In genomic region chr1:43970911-43971310, GRCh38 we compare ENCODE assay signal across 9 cellular contexts. TPM values are rescaled to one million over a fixed set of nuclear protein-coding genes. Genes with fewer than 3 reads are reported as not detected.
A peak's percentile ranks its signal among the peaks of the same experiment; 100 is the strongest.
DNase-seq lines count a peak whose midpoint lies in the region; ATAC-seq, FAIRE-seq and TF ChIP-seq lines count a peak whose summit lies in the region.
"Had no signal": no experiment of that assay in that cellular context is flagged by ENCODE, and none has a peak within 500 bp of the region (broad histone marks: within the 10 kb centered on the region; RNA-seq: fewer than 3 reads in every experiment).

No MANE protein-coding gene starts in this region.

- H3K4me1 ChIP-seq in A549 (peaks cover 15% of the 10 kb centered on the region; the same call in 2 of the 3 replicates), HepG2 (ENCODE audit: insufficient read depth, low read length) (peaks cover 26% of the 10 kb centered on the region), tibial nerve (peaks cover 3 to 36% (median 15%) of the 10 kb centered on the region in 4 donors)

- POLR2A ChIA-PET in A549 (lab: Yijun Ruan, JAX) (no interaction called here), HepG2 (lab: Yijun Ruan, JAX) (interaction anchor here (1.4 to 1.9 kb wide), 5 partner anchors 7 to 34 kb away, joined by 3 to 10 read pairs (median 7); partner anchors contain the start of genes B4GALT2 and IPO13)

- no peaks in the 10 kb centered on the region for H3K27me3 Mint-ChIP-seq in activated naive CD8-positive, alpha-beta T cell treated with anti-CD3 and anti-CD28 coated beads for 36 hours

- H3K79me2 ChIP-seq in HepG2 (ENCODE audit: insufficient read depth, low read length): peaks cover 19% of the 10 kb centered on the region
- H3K79me2 ChIP-seq: parathyroid adenoma had no signal

- intact Hi-C loops in HepG2 (cut with micrococcal nuclease; ENCODE audit: unreplicated experiment): no loop called here

- DNase-seq in A549 (ENCODE audit: low read depth in 1 of 2, low spot score in 1 of 2): no peak
- no peak for DNase-seq in H7
- DNase-seq in activated naive CD8-positive, alpha-beta T cell treated with anti-CD3 and anti-CD28 coated beads for 36 hours: no peak
- DNase-seq in HepG2 (ENCODE audit: low spot score): no peak
- no peak for DNase-seq in NCI-H345 (lab: John Stamatoyannopoulos, UW)
- DNase-seq in tibial nerve (ENCODE audit: low spot score in 2 of 2): no peak

- TF ChIP-seq CTCF in A549 (IDR thresholded peaks at IDR 0.05): no peak
- no peak for TF ChIP-seq CTCF in HepG2 (CRISPR knock-in tag; IDR thresholded peaks at IDR 0.05)
- TF ChIP-seq CTCF in tibial nerve (IDR thresholded peaks at IDR 0.05): no peak

- peaks cover 24% of the 10 kb centered on the region for H3K36me3 Mint-ChIP-seq in activated naive CD8-positive, alpha-beta T cell treated with anti-CD3 and anti-CD28 coated beads for 36 hours

- no peak for TF ChIP-seq EP300 in A549 (IDR thresholded peaks at IDR 0.05)
- TF ChIP-seq EP300 in HepG2 (IDR thresholded peaks at IDR 0.05; ENCODE audit: low read depth in 2 of 2, low read length in 2 of 2): no peak
- no peak for TF ChIP-seq EP300 in HepG2 (CRISPR knock-in tag; IDR thresholded peaks at IDR 0.05; ENCODE audit: borderline replicate concordance)
- TF ChIP-seq EP300 in tibial nerve (IDR thresholded peaks at IDR 0.05): no peak

- H3K4me3 ChIP-seq in A549: peak overlapping the region; percentile 85
- H3K4me3 ChIP-seq in H7 (ENCODE audit: insufficient read depth, low read depth, low read length): peak overlapping the region; percentile 96; the same call in 1 of the 2 replicates
- peak overlapping the region; percentile 80 to 94 (median 91) for H3K4me3 ChIP-seq in HepG2 (replicated peaks in 1 of 3; ENCODE audit: insufficient read depth in 1 of 3, low read depth in 2 of 3, low read length in 3 of 3)
- peak overlapping the region in 2 of 4 donors; percentile 72 to 88 for H3K4me3 ChIP-seq in tibial nerve

- H3K36me3 ChIP-seq in H7 (replicated peaks; ENCODE audit: control insufficient read depth, insufficient read depth, low read length): peaks cover 11% of the 10 kb centered on the region
- H3K36me3 ChIP-seq in HepG2 (replicated peaks in 1 of 2; ENCODE audit: control insufficient read depth in 1 of 2, insufficient read depth in 2 of 2, low read length in 2 of 2): peaks cover 0 to 1% of the 10 kb centered on the region in 2 experiments; a peak in 1 of 5 replicates
- H3K36me3 ChIP-seq in tibial nerve: peaks cover 0 to 41% (median 0%) of the 10 kb centered on the region in 3 donors

- WGBS in A549 (ENCODE audit: missing lambda C conversion rate): 91% methylated on average over 9 of the region's 9 CpGs
- 57% methylated on average over 9 of the region's 9 CpGs for WGBS in HepG2 (ENCODE audit: low lambda C conversion rate)
- 90 to 91% methylated on average over 9 of the region's 9 CpGs for WGBS in tibial nerve, 2 donors

- H3K4me1 Mint-ChIP-seq in activated naive CD8-positive, alpha-beta T cell treated with anti-CD3 and anti-CD28 coated beads for 36 hours: peaks cover 29% of the 10 kb centered on the region

- H3K9me3 ChIP-seq in A549 (no peaks in the 10 kb centered on the region), HepG2 (ENCODE audit: low read length) (no peaks in the 10 kb centered on the region), tibial nerve (no peaks in the 10 kb centered on the region)

- no peaks in the 10 kb centered on the region for H3K9me3 Mint-ChIP-seq in activated naive CD8-positive, alpha-beta T cell treated with anti-CD3 and anti-CD28 coated beads for 36 hours

- H3K27ac ChIP-seq in A549 (peak overlapping the region in 1 of 2 experiments; percentile 80; a peak in 2 of 6 replicates), HepG2 (ENCODE audit: extremely low read length, insufficient read depth, low read length) (no peak overlapping the region), tibial nerve (no peak overlapping the region)
- H3K27ac ChIP-seq: parathyroid adenoma had no signal

- H3K27ac Mint-ChIP-seq in activated naive CD8-positive, alpha-beta T cell treated with anti-CD3 and anti-CD28 coated beads for 36 hours: no peak overlapping the region

- FAIRE-seq in A549 (lab: Jason Lieb, UNC) (no peak), HepG2 (lab: Jason Lieb, UNC) (no peak)

- H3K27me3 ChIP-seq in H7 (ENCODE audit: control insufficient read depth, insufficient read depth, low read length) (no peaks in the 10 kb centered on the region), HepG2 (ENCODE audit: control insufficient read depth in 1 of 2, insufficient read depth in 2 of 2, low read length in 2 of 2) (no peaks in the 10 kb centered on the region), tibial nerve (no peaks in the 10 kb centered on the region)

- CTCF ChIA-PET in A549 (lab: Yijun Ruan, JAX): interaction anchor here (0.9 to 1.6 kb wide), 4 partner anchors 34 to 208 kb away, joined by 4 to 5 read pairs (median 4); no protein-coding TSS in a partner anchor
- CTCF ChIA-PET in HepG2 (lab: Yijun Ruan, JAX; ENCODE audit: low intra/inter-chr PET ratio, low total read pairs): no interaction called here

- in situ Hi-C loops in HepG2 (cut with HindIII; ENCODE audit: extremely low pct_ligation_motif_present, low pct_unique_long_range_greater_than_20kb): no loop called here

- H3K9ac ChIP-seq in HepG2 (ENCODE audit: insufficient read depth, low read depth, low read length): peak overlapping the region; percentile 76
- H3K9ac ChIP-seq: parathyroid adenoma had no signal

- ATAC-seq in A549: no peak
- ATAC-seq in HepG2: no peak
- no peak for ATAC-seq in GM19324 (IDR thresholded peaks at IDR 0.05; ENCODE audit: low FRiP score, unreplicated experiment)
- no peak for ATAC-seq in GM21367 (IDR thresholded peaks at IDR 0.05; ENCODE audit: unreplicated experiment)

- H3K4me3 Mint-ChIP-seq in activated naive CD8-positive, alpha-beta T cell treated with anti-CD3 and anti-CD28 coated beads for 36 hours: peak overlapping the region; percentile 93

- TF ChIP-seq POLR2A in A549 (IDR thresholded peaks at IDR 0.05; ENCODE audit: low read length) (no peak), HepG2 (IDR thresholded peaks at IDR 0.05; ENCODE audit: insufficient read depth in 1 of 2, low read depth in 2 of 2, low read length in 2 of 2) (no peak), tibial nerve (IDR thresholded peaks at IDR 0.05) (no peak)

- peak overlapping the region; percentile 97 for H3K4me2 ChIP-seq in A549
- H3K4me2 ChIP-seq in HepG2 (ENCODE audit: low read depth, low read length): peak overlapping the region; percentile 75

- BruUV-seq in HepG2 (replicated peaks; lab: Mats Ljungman, UMichigan): no TSS peak

- H2AFZ ChIP-seq in HepG2 (ENCODE audit: low read length): no peak overlapping the region

- no peaks in the 10 kb centered on the region for H4K20me1 ChIP-seq in HepG2 (ENCODE audit: insufficient read depth, low read length)

- TF ChIP-seq RAD21 in A549 (conservative IDR thresholded peaks at IDR 0.05 in 1 of 2, IDR thresholded peaks at IDR 0.05 in 1 of 2): no peak
- no peak for TF ChIP-seq RAD21 in HepG2 (CRISPR knock-in tag; IDR thresholded peaks at IDR 0.05)

RNA-seq across cellular contexts. Expression of gene DPH2, which starts 1.1 kb away (rescaled TPM):
- polyA plus RNA-seq in A549 (2011; rRNA removed) (41.7 and 43.5 TPM in 2 replicates), A549 (2017; fragmentation: RNase III; extraction: RNeasy Plus Mini Kit Qiagen cat#74134 plus additional on column Dnase treatment) (35.0 to 42.4 TPM (median 38.8 TPM) in 3 replicates), HepG2 (2011; rRNA removed) (32.2 and 39.3 TPM in 2 replicates)
- polyA plus RNA-seq in A549 (2012; cell fraction: cytosol; rRNA removed): 57.1 and 68.4 TPM in 2 replicates
- 170 and 171 TPM in 2 replicates for polyA plus RNA-seq in A549 (2012; cell fraction: nucleus; rRNA removed)
- 69.6 and 71.1 TPM in 2 replicates for polyA minus RNA-seq in A549 (2011; rRNA and poly(A)+ RNA removed)
- total RNA-seq in H7 (2014; rRNA removed; shearing (Covaris generic)): 75.4 and 83.4 TPM in 2 replicates
- 10 to 100 TPM; 65.2 to 66.7 TPM for total RNA-seq in activated naive CD8-positive, alpha-beta T cell treated with anti-CD3 and anti-CD28 coated beads for 36 hours
- total RNA-seq in HepG2 (2016; rRNA removed; fragmentation: Illumina TruSeq; extraction: Trizol) (38.3 and 40.5 TPM in 2 replicates), tibial nerve (10 to 100 TPM; 25.7 to 41.7 (median 31.9) TPM)
- total RNA-seq in HepG2 (2016; cell fraction: cytosol; rRNA removed; fragmentation: Illumina TruSeq; extraction: Trizol; ENCODE audit: low read depth): 15.2 TPM in 2 replicates
- 33.0 and 37.1 TPM in 2 replicates for total RNA-seq in HepG2 (2016; cell fraction: insoluble cytoplasmic fraction; rRNA removed; fragmentation: Illumina TruSeq; extraction: Trizol)
- 43.0 and 46.2 TPM in 2 replicates for total RNA-seq in HepG2 (2016; cell fraction: membrane; rRNA removed; fragmentation: Illumina TruSeq; extraction: Trizol)
- total RNA-seq in HepG2 (2016; cell fraction: nucleus; rRNA removed; fragmentation: Illumina TruSeq; extraction: Trizol): 21.9 and 28.3 TPM in 2 replicates
- polyA plus RNA-seq in HepG2 (2011; cell fraction: cytosol; rRNA removed): 29.8 and 30.1 TPM in 2 replicates
- polyA plus RNA-seq in HepG2 (2011; cell fraction: nucleus; rRNA removed): 143 and 148 TPM in 2 replicates
- 16.3 and 20.7 TPM in 2 replicates for polyA plus RNA-seq in HepG2 (2012)
- 16.6 and 18.7 TPM in 2 replicates for polyA plus RNA-seq in HepG2 (2016; cell fraction: cytosol; fragmentation: Illumina TruSeq; extraction: Trizol; ENCODE audit: low read depth)
- polyA plus RNA-seq in HepG2 (2016; cell fraction: insoluble cytoplasmic fraction; fragmentation: Illumina TruSeq; extraction: Trizol; ENCODE audit: low read depth): 33.1 and 38.5 TPM in 2 replicates
- polyA plus RNA-seq in HepG2 (2016; cell fraction: membrane; fragmentation: Illumina TruSeq; extraction: Trizol; ENCODE audit: low read depth): 41.7 and 43.1 TPM in 2 replicates
- polyA plus RNA-seq in HepG2 (2016; cell fraction: nucleus; fragmentation: Illumina TruSeq; extraction: Trizol; ENCODE audit: insufficient read depth, low read depth): 50.3 and 52.5 TPM in 2 replicates
- 71.2 and 144 TPM in 2 replicates for polyA minus RNA-seq in HepG2 (2011; rRNA and poly(A)+ RNA removed; ENCODE audit: low replicate concordance)
- 10.3 and 13.5 TPM in 2 replicates for polyA minus RNA-seq in HepG2 (2011; cell fraction: cytosol; rRNA and poly(A)+ RNA removed)
- polyA minus RNA-seq in HepG2 (2011; cell fraction: nucleus; rRNA and poly(A)+ RNA removed): 36.7 and 43.0 TPM in 2 replicates

RNA-seq across cellular contexts. Expression of gene ATP6V0B, which starts 3.8 kb away (rescaled TPM):
- polyA plus RNA-seq in A549 (2011; rRNA removed) (97.0 and 104 TPM in 2 replicates), A549 (2017; fragmentation: RNase III; extraction: RNeasy Plus Mini Kit Qiagen cat#74134 plus additional on column Dnase treatment) (91.0 to 101 TPM (median 91.2 TPM) in 3 replicates), HepG2 (2011; rRNA removed) (157 and 169 TPM in 2 replicates)
- polyA plus RNA-seq in A549 (2012; cell fraction: cytosol; rRNA removed): 172 and 181 TPM in 2 replicates
- 119 and 130 TPM in 2 replicates for polyA plus RNA-seq in A549 (2012; cell fraction: nucleus; rRNA removed)
- 70.2 and 72.6 TPM in 2 replicates for polyA minus RNA-seq in A549 (2011; rRNA and poly(A)+ RNA removed)
- total RNA-seq in H7 (2014; rRNA removed; shearing (Covaris generic)): 196 and 237 TPM in 2 replicates
- 100 to 1,000 TPM; 116 to 122 TPM for total RNA-seq in activated naive CD8-positive, alpha-beta T cell treated with anti-CD3 and anti-CD28 coated beads for 36 hours
- total RNA-seq in HepG2 (2016; rRNA removed; fragmentation: Illumina TruSeq; extraction: Trizol) (76.4 and 161 TPM in 2 replicates), tibial nerve (100 to 1,000 TPM; 101 to 132 (median 113) TPM)
- total RNA-seq in HepG2 (2016; cell fraction: cytosol; rRNA removed; fragmentation: Illumina TruSeq; extraction: Trizol; ENCODE audit: low read depth): 117 and 155 TPM in 2 replicates
- 83.5 and 169 TPM in 2 replicates for total RNA-seq in HepG2 (2016; cell fraction: insoluble cytoplasmic fraction; rRNA removed; fragmentation: Illumina TruSeq; extraction: Trizol)
- 125 and 145 TPM in 2 replicates for total RNA-seq in HepG2 (2016; cell fraction: membrane; rRNA removed; fragmentation: Illumina TruSeq; extraction: Trizol)
- 134 and 145 TPM in 2 replicates for total RNA-seq in HepG2 (2016; cell fraction: nucleus; rRNA removed; fragmentation: Illumina TruSeq; extraction: Trizol)
- 171 and 212 TPM in 2 replicates for polyA plus RNA-seq in HepG2 (2011; cell fraction: cytosol; rRNA removed)
- polyA plus RNA-seq in HepG2 (2011; cell fraction: nucleus; rRNA removed): 191 and 208 TPM in 2 replicates
- polyA plus RNA-seq in HepG2 (2012): 45.1 and 96.9 TPM in 2 replicates
- 104 and 146 TPM in 2 replicates for polyA plus RNA-seq in HepG2 (2016; cell fraction: cytosol; fragmentation: Illumina TruSeq; extraction: Trizol; ENCODE audit: low read depth)
- 64.0 and 66.5 TPM in 2 replicates for polyA plus RNA-seq in HepG2 (2016; cell fraction: insoluble cytoplasmic fraction; fragmentation: Illumina TruSeq; extraction: Trizol; ENCODE audit: low read depth)
- polyA plus RNA-seq in HepG2 (2016; cell fraction: membrane; fragmentation: Illumina TruSeq; extraction: Trizol; ENCODE audit: low read depth): 95.1 and 113 TPM in 2 replicates
- 218 and 233 TPM in 2 replicates for polyA plus RNA-seq in HepG2 (2016; cell fraction: nucleus; fragmentation: Illumina TruSeq; extraction: Trizol; ENCODE audit: insufficient read depth, low read depth)
- polyA minus RNA-seq in HepG2 (2011; rRNA and poly(A)+ RNA removed; ENCODE audit: low replicate concordance): 161 and 288 TPM in 2 replicates
- 33.1 and 37.3 TPM in 2 replicates for polyA minus RNA-seq in HepG2 (2011; cell fraction: cytosol; rRNA and poly(A)+ RNA removed)
- 51.0 and 60.8 TPM in 2 replicates for polyA minus RNA-seq in HepG2 (2011; cell fraction: nucleus; rRNA and poly(A)+ RNA removed)

RNA-seq across cellular contexts. Expression of gene B4GALT2, which starts 8.1 kb away (rescaled TPM):
- polyA plus RNA-seq in A549 (2011; rRNA removed) (19.0 and 21.2 TPM in 2 replicates), A549 (2017; fragmentation: RNase III; extraction: RNeasy Plus Mini Kit Qiagen cat#74134 plus additional on column Dnase treatment) (35.8 to 36.4 TPM (median 36.0 TPM) in 3 replicates), HepG2 (2011; rRNA removed) (41.9 and 57.0 TPM in 2 replicates)
- 35.2 and 58.6 TPM in 2 replicates for polyA plus RNA-seq in A549 (2012; cell fraction: cytosol; rRNA removed)
- polyA plus RNA-seq in A549 (2012; cell fraction: nucleus; rRNA removed): 49.6 and 74.1 TPM in 2 replicates
- 30.4 and 32.3 TPM in 2 replicates for polyA minus RNA-seq in A549 (2011; rRNA and poly(A)+ RNA removed)
- total RNA-seq in H7 (2014; rRNA removed; shearing (Covaris generic)): 207 and 217 TPM in 2 replicates
- 10 to 100 TPM; 38.5 to 41.6 TPM for total RNA-seq in activated naive CD8-positive, alpha-beta T cell treated with anti-CD3 and anti-CD28 coated beads for 36 hours
- total RNA-seq in HepG2 (2016; rRNA removed; fragmentation: Illumina TruSeq; extraction: Trizol) (56.5 and 78.0 TPM in 2 replicates), tibial nerve (10 to 100 TPM; 15.5 to 49.8 (median 21.1) TPM)
- total RNA-seq in HepG2 (2016; cell fraction: cytosol; rRNA removed; fragmentation: Illumina TruSeq; extraction: Trizol; ENCODE audit: low read depth): 81.0 and 86.5 TPM in 2 replicates
- 57.1 and 86.7 TPM in 2 replicates for total RNA-seq in HepG2 (2016; cell fraction: insoluble cytoplasmic fraction; rRNA removed; fragmentation: Illumina TruSeq; extraction: Trizol)
- total RNA-seq in HepG2 (2016; cell fraction: membrane; rRNA removed; fragmentation: Illumina TruSeq; extraction: Trizol): 144 and 151 TPM in 2 replicates
- total RNA-seq in HepG2 (2016; cell fraction: nucleus; rRNA removed; fragmentation: Illumina TruSeq; extraction: Trizol): 42.0 and 49.7 TPM in 2 replicates
- 39.2 and 66.4 TPM in 2 replicates for polyA plus RNA-seq in HepG2 (2011; cell fraction: cytosol; rRNA removed)
- 53.0 and 54.3 TPM in 2 replicates for polyA plus RNA-seq in HepG2 (2011; cell fraction: nucleus; rRNA removed)
- polyA plus RNA-seq in HepG2 (2012): 40.1 and 41.5 TPM in 2 replicates
- polyA plus RNA-seq in HepG2 (2016; cell fraction: cytosol; fragmentation: Illumina TruSeq; extraction: Trizol; ENCODE audit: low read depth): 96.5 and 101 TPM in 2 replicates
- polyA plus RNA-seq in HepG2 (2016; cell fraction: insoluble cytoplasmic fraction; fragmentation: Illumina TruSeq; extraction: Trizol; ENCODE audit: low read depth): 67.6 and 73.0 TPM in 2 replicates
- 132 and 145 TPM in 2 replicates for polyA plus RNA-seq in HepG2 (2016; cell fraction: membrane; fragmentation: Illumina TruSeq; extraction: Trizol; ENCODE audit: low read depth)
- polyA plus RNA-seq in HepG2 (2016; cell fraction: nucleus; fragmentation: Illumina TruSeq; extraction: Trizol; ENCODE audit: insufficient read depth, low read depth): 86.0 and 90.4 TPM in 2 replicates
- 52.0 and 94.8 TPM in 2 replicates for polyA minus RNA-seq in HepG2 (2011; rRNA and poly(A)+ RNA removed; ENCODE audit: low replicate concordance)
- polyA minus RNA-seq in HepG2 (2011; cell fraction: cytosol; rRNA and poly(A)+ RNA removed): 24.3 and 27.3 TPM in 2 replicates
- 13.7 and 15.8 TPM in 2 replicates for polyA minus RNA-seq in HepG2 (2011; cell fraction: nucleus; rRNA and poly(A)+ RNA removed)

RNA-seq across cellular contexts. Expression of gene CCDC24, which starts 20.5 kb away (rescaled TPM):
- polyA plus RNA-seq in A549 (2011; rRNA removed): 2.0 and 2.9 TPM in 2 replicates
- 3.5 and 5.4 TPM in 2 replicates for polyA plus RNA-seq in A549 (2012; cell fraction: cytosol; rRNA removed)
- 12.0 and 17.8 TPM in 2 replicates for polyA plus RNA-seq in A549 (2012; cell fraction: nucleus; rRNA removed)
- 9.3 to 12.5 TPM (median 10.2 TPM) in 3 replicates for polyA plus RNA-seq in A549 (2017; fragmentation: RNase III; extraction: RNeasy Plus Mini Kit Qiagen cat#74134 plus additional on column Dnase treatment)
- polyA minus RNA-seq in A549 (2011; rRNA and poly(A)+ RNA removed): 2.0 and 2.4 TPM in 2 replicates
- total RNA-seq in H7 (2014; rRNA removed; shearing (Covaris generic)): 10.5 and 19.8 TPM in 2 replicates
- 1 to 10 TPM; 1.0 to 1.5 TPM for total RNA-seq in activated naive CD8-positive, alpha-beta T cell treated with anti-CD3 and anti-CD28 coated beads for 36 hours
- total RNA-seq in HepG2 (2016; rRNA removed; fragmentation: Illumina TruSeq; extraction: Trizol): 2.2 and 2.9 TPM in 2 replicates
- 0.79 and 2.4 TPM in 2 replicates for total RNA-seq in HepG2 (2016; cell fraction: cytosol; rRNA removed; fragmentation: Illumina TruSeq; extraction: Trizol; ENCODE audit: low read depth)
- total RNA-seq in HepG2 (2016; cell fraction: insoluble cytoplasmic fraction; rRNA removed; fragmentation: Illumina TruSeq; extraction: Trizol): 0.95 and 2.5 TPM in 2 replicates
- total RNA-seq in HepG2 (2016; cell fraction: membrane; rRNA removed; fragmentation: Illumina TruSeq; extraction: Trizol): 1.8 and 2.6 TPM in 2 replicates
- 2.8 and 3.1 TPM in 2 replicates for total RNA-seq in HepG2 (2016; cell fraction: nucleus; rRNA removed; fragmentation: Illumina TruSeq; extraction: Trizol)
- 1.4 and 1.8 TPM in 2 replicates for polyA plus RNA-seq in HepG2 (2011; rRNA removed)
- polyA plus RNA-seq in HepG2 (2011; cell fraction: cytosol; rRNA removed): 0.59 and 0.82 TPM in 2 replicates
- 8.4 and 10.6 TPM in 2 replicates for polyA plus RNA-seq in HepG2 (2011; cell fraction: nucleus; rRNA removed)
- polyA plus RNA-seq in HepG2 (2012): 2.3 and 3.3 TPM in 2 replicates
- polyA plus RNA-seq in HepG2 (2016; cell fraction: cytosol; fragmentation: Illumina TruSeq; extraction: Trizol; ENCODE audit: low read depth): 1.3 and 1.8 TPM in 2 replicates
- polyA plus RNA-seq in HepG2 (2016; cell fraction: insoluble cytoplasmic fraction; fragmentation: Illumina TruSeq; extraction: Trizol; ENCODE audit: low read depth): 2.1 and 2.4 TPM in 2 replicates
- polyA plus RNA-seq in HepG2 (2016; cell fraction: membrane; fragmentation: Illumina TruSeq; extraction: Trizol; ENCODE audit: low read depth): 1.7 and 2.2 TPM in 2 replicates
- polyA plus RNA-seq in HepG2 (2016; cell fraction: nucleus; fragmentation: Illumina TruSeq; extraction: Trizol; ENCODE audit: insufficient read depth, low read depth): 4.7 and 6.9 TPM in 2 replicates
- polyA minus RNA-seq in HepG2 (2011; rRNA and poly(A)+ RNA removed; ENCODE audit: low replicate concordance): 1.1 and 1.6 TPM in 2 replicates
- polyA minus RNA-seq in HepG2 (2011; cell fraction: cytosol; rRNA and poly(A)+ RNA removed): not detected in 2 replicates
- 1.2 and 1.9 TPM in 2 replicates for polyA minus RNA-seq in HepG2 (2011; cell fraction: nucleus; rRNA and poly(A)+ RNA removed)
- 10 to 100 TPM in 1 of 4 donors, 1 to 10 TPM in 3; 5.4 to 18.8 (median 8.9) TPM for total RNA-seq in tibial nerve

RNA-seq across cellular contexts. Expression of gene IPO13, which starts 24.2 kb away (rescaled TPM):
- polyA plus RNA-seq in A549 (2011; rRNA removed) (8.1 and 12.9 TPM in 2 replicates), A549 (2017; fragmentation: RNase III; extraction: RNeasy Plus Mini Kit Qiagen cat#74134 plus additional on column Dnase treatment) (12.7 to 15.8 TPM (median 14.4 TPM) in 3 replicates), HepG2 (2011; rRNA removed) (12.9 and 15.0 TPM in 2 replicates)
- polyA plus RNA-seq in A549 (2012; cell fraction: cytosol; rRNA removed): 11.9 and 13.7 TPM in 2 replicates
- 33.2 and 37.8 TPM in 2 replicates for polyA plus RNA-seq in A549 (2012; cell fraction: nucleus; rRNA removed)
- 23.7 and 28.0 TPM in 2 replicates for polyA minus RNA-seq in A549 (2011; rRNA and poly(A)+ RNA removed)
- total RNA-seq in H7 (2014; rRNA removed; shearing (Covaris generic)): 29.2 and 34.2 TPM in 2 replicates
- 10 to 100 TPM; 15.8 to 16.9 TPM for total RNA-seq in activated naive CD8-positive, alpha-beta T cell treated with anti-CD3 and anti-CD28 coated beads for 36 hours
- total RNA-seq in HepG2 (2016; rRNA removed; fragmentation: Illumina TruSeq; extraction: Trizol) (14.3 and 15.6 TPM in 2 replicates), tibial nerve (10 to 100 TPM; 27.8 to 41.1 (median 31.2) TPM)
- 2.4 and 3.1 TPM in 2 replicates for total RNA-seq in HepG2 (2016; cell fraction: cytosol; rRNA removed; fragmentation: Illumina TruSeq; extraction: Trizol; ENCODE audit: low read depth)
- 13.4 and 14.4 TPM in 2 replicates for total RNA-seq in HepG2 (2016; cell fraction: insoluble cytoplasmic fraction; rRNA removed; fragmentation: Illumina TruSeq; extraction: Trizol)
- 5.8 and 6.8 TPM in 2 replicates for total RNA-seq in HepG2 (2016; cell fraction: membrane; rRNA removed; fragmentation: Illumina TruSeq; extraction: Trizol)
- total RNA-seq in HepG2 (2016; cell fraction: nucleus; rRNA removed; fragmentation: Illumina TruSeq; extraction: Trizol): 15.1 and 20.1 TPM in 2 replicates
- polyA plus RNA-seq in HepG2 (2011; cell fraction: cytosol; rRNA removed): 11.2 and 12.8 TPM in 2 replicates
- polyA plus RNA-seq in HepG2 (2011; cell fraction: nucleus; rRNA removed): 43.8 and 47.3 TPM in 2 replicates
- polyA plus RNA-seq in HepG2 (2012): 9.7 and 11.8 TPM in 2 replicates
- polyA plus RNA-seq in HepG2 (2016; cell fraction: cytosol; fragmentation: Illumina TruSeq; extraction: Trizol; ENCODE audit: low read depth): 2.2 and 2.4 TPM in 2 replicates
- polyA plus RNA-seq in HepG2 (2016; cell fraction: insoluble cytoplasmic fraction; fragmentation: Illumina TruSeq; extraction: Trizol; ENCODE audit: low read depth): 14.5 and 14.6 TPM in 2 replicates
- 3.4 and 5.4 TPM in 2 replicates for polyA plus RNA-seq in HepG2 (2016; cell fraction: membrane; fragmentation: Illumina TruSeq; extraction: Trizol; ENCODE audit: low read depth)
- polyA plus RNA-seq in HepG2 (2016; cell fraction: nucleus; fragmentation: Illumina TruSeq; extraction: Trizol; ENCODE audit: insufficient read depth, low read depth): 47.0 and 47.3 TPM in 2 replicates
- 37.2 and 43.4 TPM in 2 replicates for polyA minus RNA-seq in HepG2 (2011; rRNA and poly(A)+ RNA removed; ENCODE audit: low replicate concordance)
- polyA minus RNA-seq in HepG2 (2011; cell fraction: cytosol; rRNA and poly(A)+ RNA removed): 8.7 and 12.3 TPM in 2 replicates
- 9.8 and 11.1 TPM in 2 replicates for polyA minus RNA-seq in HepG2 (2011; cell fraction: nucleus; rRNA and poly(A)+ RNA removed)
